8 cellular contexts compared by ENCODE assay signal in genomic region chr22:36263886-36264664, GRCh38. TPM values are rescaled to one million over a fixed set of nuclear protein-coding genes. Genes with fewer than 3 reads are reported as not detected.
DNase-seq lines count a peak whose midpoint lies in the region; ATAC-seq, FAIRE-seq and TF ChIP-seq lines count a peak whose summit lies in the region.
"Not testable (repeated sequence)": the region's sequence is repeated elsewhere in the genome, so short reads cannot be mapped to it uniquely, and the experiment has no call there.
"Had no signal": no experiment of that assay in that cellular context is flagged by ENCODE, and none has a peak within 500 bp of the region (broad histone marks: within the 10 kb centered on the region; RNA-seq: fewer than 3 reads in every experiment).

No MANE protein-coding gene starts in this region.

- not testable (repeated sequence) for H3K27ac ChIP-seq in RWPE2 (ENCODE audit: poor library complexity, severe bottlenecking); astrocyte (ENCODE audit: low read depth, low read length); osteoblast (ENCODE audit: low read depth, low read length)
- H3K27ac ChIP-seq in dorsolateral prefrontal cortex (peak overlapping the region in 32 of 59 donors; percentile 12 to 77 (median 51)), liver (ENCODE audit: low read depth in 1 of 2, low read length in 2 of 2) (peak overlapping the region; percentile 35 to 69), tibial artery (peak overlapping the region; percentile 25 to 47)

- intact Hi-C loops in dorsolateral prefrontal cortex (cut with DNase I); tibial artery (cut with DNase I; ENCODE audit: low total_unique reads): not testable (repeated sequence)

- not testable (repeated sequence) for TF ChIP-seq CTCF in RWPE2 (IDR thresholded peaks at IDR 0.05; ENCODE audit: poor library complexity, severe bottlenecking); astrocyte (IDR thresholded peaks at IDR 0.05; ENCODE audit: insufficient read depth, low read depth, low read length); dorsolateral prefrontal cortex (IDR thresholded peaks at IDR 0.05 in 54 of 56, conservative IDR thresholded peaks at IDR 0.05 in 2 of 56; ENCODE audit: low read depth in 1 of 56, partially characterized antibody in 56 of 56); liver (IDR thresholded peaks at IDR 0.05; ENCODE audit: low read depth, low read length, missing input control); osteoblast (IDR thresholded peaks at IDR 0.05; ENCODE audit: extremely low read depth, low read depth, low read length); tibial artery (IDR thresholded peaks at IDR 0.05)

- not testable (repeated sequence) for H3K9me3 Mint-ChIP-seq in astrocyte (ENCODE audit: unreplicated experiment); stimulated activated memory B cell treated with anti-CD40 and anti-IgM and Interleukin-4, amounts not matched to agents 10 μg/mL and 1 μg/mL and 100 μg/mL, for 72 hours

- H3K4me1 ChIP-seq in RWPE2 (ENCODE audit: insufficient read depth, poor library complexity, severe bottlenecking); astrocyte (ENCODE audit: insufficient read depth, low read length); osteoblast (ENCODE audit: insufficient read depth, low read length); tibial artery: not testable (repeated sequence)
- H3K4me1 ChIP-seq in liver (ENCODE audit: control insufficient read depth in 4 of 4, insufficient read depth in 4 of 4, low read length in 3 of 4): peaks cover 13 to 50% (median 39%) of the 10 kb centered on the region in 4 donors

- peak overlapping the region; percentile 50 for H3K4me3 Mint-ChIP-seq in astrocyte (ENCODE audit: unreplicated experiment)
- not testable (repeated sequence) for H3K4me3 Mint-ChIP-seq in stimulated activated memory B cell treated with anti-CD40 and anti-IgM and Interleukin-4, amounts not matched to agents 10 μg/mL and 1 μg/mL and 100 μg/mL, for 72 hours

- peaks cover 42% of the 10 kb centered on the region for H3K36me3 Mint-ChIP-seq in astrocyte (ENCODE audit: low read depth, unreplicated experiment)
- H3K36me3 Mint-ChIP-seq in stimulated activated memory B cell treated with anti-CD40 and anti-IgM and Interleukin-4, amounts not matched to agents 10 μg/mL and 1 μg/mL and 100 μg/mL, for 72 hours: peaks cover 64% of the 10 kb centered on the region

- H3K27me3 ChIP-seq in RWPE2 (ENCODE audit: insufficient read depth, poor library complexity, severe bottlenecking); astrocyte (ENCODE audit: insufficient read depth, low read length); dorsolateral prefrontal cortex; liver (ENCODE audit: control insufficient read depth in 4 of 4, insufficient read depth in 4 of 4, low read length in 3 of 4); osteoblast (ENCODE audit: insufficient read depth, low read length); tibial artery: not testable (repeated sequence)

- not testable (repeated sequence) for ATAC-seq in RWPE2 (ENCODE audit: low read depth); stimulated activated memory B cell treated with anti-CD40 and anti-IgM and Interleukin-4, amounts not matched to agents 10 μg/mL and 1 μg/mL and 100 μg/mL, for 72 hours

- not testable (repeated sequence) for H3K27me3 Mint-ChIP-seq in astrocyte (ENCODE audit: low read depth, unreplicated experiment); stimulated activated memory B cell treated with anti-CD40 and anti-IgM and Interleukin-4, amounts not matched to agents 10 μg/mL and 1 μg/mL and 100 μg/mL, for 72 hours

- not testable (repeated sequence) for TF ChIP-seq RAD21 in liver (IDR thresholded peaks at IDR 0.05)

- H3K9ac ChIP-seq in astrocyte (ENCODE audit: low read length); liver (ENCODE audit: low read depth in 1 of 2, low read length in 2 of 2): not testable (repeated sequence)

- not testable (repeated sequence) for H3K79me2 ChIP-seq in astrocyte (ENCODE audit: insufficient read depth, low read length); osteoblast (ENCODE audit: insufficient read depth, low read length)

- FAIRE-seq in astrocyte (lab: Jason Lieb, UNC): not testable (repeated sequence)

- not testable (repeated sequence) for H3K36me3 ChIP-seq in RWPE2 (ENCODE audit: low read depth); astrocyte (ENCODE audit: insufficient read depth, low read length); osteoblast (ENCODE audit: insufficient read depth, low read length)
- peaks cover 10 to 44% (median 29%) of the 10 kb centered on the region in 4 donors for H3K36me3 ChIP-seq in liver (ENCODE audit: control insufficient read depth in 4 of 4, insufficient read depth in 3 of 4, low read depth in 1 of 4, low read length in 3 of 4)
- peaks cover 0 to 30% (median 4%) of the 10 kb centered on the region in 3 donors for H3K36me3 ChIP-seq in tibial artery

- not testable (repeated sequence) for H3K4me2 ChIP-seq in astrocyte (ENCODE audit: low read length); osteoblast (ENCODE audit: insufficient read depth, low read length)

- not testable (repeated sequence) for H3K9me3 ChIP-seq in RWPE2 (ENCODE audit: severe bottlenecking); astrocyte (ENCODE audit: insufficient read depth, low read depth, low read length); liver (ENCODE audit: control insufficient read depth in 4 of 4, low read length in 3 of 4); osteoblast (ENCODE audit: low read depth, low read length); tibial artery

- not testable (repeated sequence) for H2AFZ ChIP-seq in astrocyte (ENCODE audit: low read depth, low read length); osteoblast (ENCODE audit: low read length)

- DNase-seq in RWPE2 (ENCODE audit: low spot score): peak; percentile 15
- DNase-seq in astrocyte (ENCODE audit: low read depth); dorsolateral prefrontal cortex; tibial artery: not testable (repeated sequence)
- peak; percentile 18 for DNase-seq in osteoblast (ENCODE audit: insufficient read length, low spot score, missing footprints)

- peaks cover 18% of the 10 kb centered on the region for H3K4me1 Mint-ChIP-seq in astrocyte (ENCODE audit: low read depth, unreplicated experiment)
- H3K4me1 Mint-ChIP-seq in stimulated activated memory B cell treated with anti-CD40 and anti-IgM and Interleukin-4, amounts not matched to agents 10 μg/mL and 1 μg/mL and 100 μg/mL, for 72 hours: not testable (repeated sequence)

- H3K27ac Mint-ChIP-seq in astrocyte (ENCODE audit: unreplicated experiment): peak overlapping the region; percentile 58
- H3K27ac Mint-ChIP-seq in stimulated activated memory B cell treated with anti-CD40 and anti-IgM and Interleukin-4, amounts not matched to agents 10 μg/mL and 1 μg/mL and 100 μg/mL, for 72 hours: peak overlapping the region; percentile 3

- peaks cover 11% of the 10 kb centered on the region for H4K20me1 ChIP-seq in astrocyte (ENCODE audit: insufficient read depth, low read length)
- not testable (repeated sequence) for H4K20me1 ChIP-seq in osteoblast (ENCODE audit: insufficient read depth, low read length)

- WGBS in liver: 67% methylated on average over 7 of the region's 7 CpGs

- not testable (repeated sequence) for H3K4me3 ChIP-seq in RWPE2 (ENCODE audit: severe bottlenecking); astrocyte (ENCODE audit: insufficient read depth, low read depth, low read length); dorsolateral prefrontal cortex; liver (ENCODE audit: low read depth in 1 of 3, low read length in 3 of 3); osteoblast (ENCODE audit: insufficient read depth, low read length); tibial artery

RNA-seq across cellular contexts. Expression of gene APOL1, which starts 11.1 kb away (rescaled TPM):
- total RNA-seq in astrocyte (3.9 and 7.5 TPM in 2 replicates), dorsolateral prefrontal cortex (10 to 100 TPM in 24 of 120 experiments, 1 to 10 TPM in 96; 2.7 to 21.4 (median 7.3) TPM), liver (100 to 1,000 TPM in 1 of 2 donors, 1 to 10 TPM in 1; 7.7 to 129 TPM), osteoblast (34.8 and 38.7 TPM in 2 replicates)
- 10 to 100 TPM; 57.7 to 61.3 TPM for polyA plus RNA-seq in liver
- total RNA-seq: G401 had no signal

RNA-seq across cellular contexts. Expression of gene APOL2, which starts 24.7 kb away (rescaled TPM):
- total RNA-seq in astrocyte (77.2 and 85.1 TPM in 2 replicates), dorsolateral prefrontal cortex (100 to 1,000 TPM in 62 of 120 experiments, 10 to 100 TPM in 58; 41.2 to 167 (median 101) TPM), liver (10 to 100 TPM; 14.3 to 77.2 TPM), osteoblast (50.7 and 56.1 TPM in 2 replicates)
- polyA plus RNA-seq in liver: 10 to 100 TPM; 20.0 to 23.4 TPM
